21 cellular contexts compared by ENCODE assay signal in the genomic region with DNA sequence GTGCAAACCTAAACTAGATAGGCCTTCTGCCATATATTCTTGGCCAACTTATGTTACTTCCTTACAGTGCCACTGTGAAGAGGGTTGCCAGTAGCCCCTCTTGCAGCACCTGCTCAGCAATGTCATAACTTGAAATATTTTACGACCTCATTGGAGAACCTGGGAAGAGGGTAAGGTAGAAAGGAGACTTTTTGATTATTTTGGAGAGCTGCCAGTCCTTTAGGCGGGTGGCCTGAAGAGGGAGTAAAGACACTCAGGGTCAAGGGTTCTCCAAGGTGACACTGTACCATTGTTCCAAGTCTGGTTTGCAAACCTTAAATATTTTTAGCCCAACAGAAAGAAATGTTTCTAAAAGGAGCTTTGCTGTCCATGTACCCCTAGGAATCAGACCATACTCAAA.
A peak's percentile ranks its signal among the peaks of the same experiment; 100 is the strongest.
DNase-seq lines count a peak whose midpoint lies in the region; ATAC-seq and TF ChIP-seq lines count a peak whose summit lies in the region.
"Had no signal": no experiment of that assay in that cellular context is flagged by ENCODE, and none has a peak within 500 bp of the region (broad histone marks: within the 10 kb centered on the region; RNA-seq: fewer than 3 reads in every experiment).

No MANE protein-coding gene starts in this region.

- no peak overlapping the region for H3K4me2 ChIP-seq in GM23338

- no peak overlapping the region; the same call in 1 of the 2 replicates for H3K27ac Mint-ChIP-seq in GM23338
- H3K27ac Mint-ChIP-seq in endothelial cell (ENCODE audit: unreplicated experiment), result no peak overlapping the region
- H3K27ac Mint-ChIP-seq in activated T-helper 1 cell treated with anti-CD3 and anti-CD28 coated beads, Interleukin-12 subunit alpha, Interleukin-12 subunit beta, Interleukin-2, Interleukin-4 antibody, amounts not matched to agents 30 ng/mL and 10 ng/mL and 1 ng/mL, durations not matched to agents 14 hours and 24 hours and 36 hours, result no peak overlapping the region
- H3K27ac Mint-ChIP-seq: activated B cell treated with CpG ODN at 0.5 μM for 24 hours; stimulated activated naive CD8-positive, alpha-beta T cell treated with anti-CD3 and anti-CD28 coated beads, Interleukin-15, amount 100 ng/mL, for 72 hours; T-helper 2 cell treated with Interferon-gamma antibody and Interleukin-4, amounts not matched to agents 5 μg/mL and 100 μg/mL, for 36 hours had no signal

- H3K79me2 ChIP-seq in GM23338 (replicated peaks; ENCODE audit: insufficient read depth), result no peaks in the 10 kb centered on the region

- H3K4me3 ChIP-seq in GM23338 (no peak overlapping the region), WERI-Rb-1 (ENCODE audit: low read depth, low read length) (no peak overlapping the region), mesodermal cell (ENCODE audit: extremely low read depth, insufficient read depth, low read length, poor library complexity, severe bottlenecking) (no peak overlapping the region)
- H3K4me3 ChIP-seq: body of pancreas, MG63, tibial artery had no signal

- intact Hi-C loops in activated T-helper 1 cell treated with anti-CD3 and anti-CD28 coated beads, Interleukin-12 subunit alpha, Interleukin-12 subunit beta, Interleukin-2, Interleukin-4 antibody, amounts not matched to agents 30 ng/mL and 10 ng/mL and 1 ng/mL, durations not matched to agents 14 hours and 24 hours and 36 hours (cut with micrococcal nuclease), result no loop called here

- H3K4me1 ChIP-seq in GM23338 (ENCODE audit: insufficient read depth), result peaks cover 40% of the 10 kb centered on the region
- H3K4me1 ChIP-seq in mesodermal cell (ENCODE audit: control insufficient read depth, insufficient read depth, low read length, poor library complexity, severe bottlenecking), result peaks cover 9% of the 10 kb centered on the region
- H3K4me1 ChIP-seq: body of pancreas, tibial artery had no signal

- peak; percentile 39 for DNase-seq in NCI-H1105 treated with DMSO at 0.1 percent for 48 hours (lab: John Stamatoyannopoulos, UW)
- no peak for DNase-seq in NCI-H1105 (lab: John Stamatoyannopoulos, UW)
- DNase-seq in GM23338 (ENCODE audit: low spot score), result no peak
- DNase-seq in WERI-Rb-1, result no peak
- DNase-seq in endothelial cell (ENCODE audit: low spot score), result no peak
- no peak for DNase-seq in activated T-helper 1 cell treated with anti-CD3 and anti-CD28 coated beads, Interleukin-12 subunit alpha, Interleukin-12 subunit beta, Interleukin-2, Interleukin-4 antibody, amounts not matched to agents 30 ng/mL and 10 ng/mL and 1 ng/mL, durations not matched to agents 14 hours and 24 hours and 36 hours (ENCODE audit: low spot score)
- DNase-seq: activated B cell treated with CpG ODN at 0.5 μM for 24 hours; activated CD4-positive, alpha-beta T cell treated with anti-CD3 and anti-CD28 coated beads, Interleukin-2, amount 50 U/mL, for 48 hours; activated CD8-positive, alpha-beta memory T cell treated with anti-CD3 and anti-CD28 coated beads, Interleukin-2, amount 50 U/mL, for 48 hours; activated effector memory CD4-positive, alpha-beta T cell treated with Interleukin-2 at 50 U/mL for 16 hours; body of pancreas; MG63; naive B cell; stimulated activated CD4-positive, alpha-beta T cell treated with anti-CD3 and anti-CD28 coated beads, Interleukin-4, amount 100 ng/mL, for 24 hours; stimulated activated naive CD8-positive, alpha-beta T cell treated with anti-CD3 and anti-CD28 coated beads, Interleukin-15, amount 100 ng/mL, for 72 hours; tibial artery had no signal

- ATAC-seq in GM23338 (peak; percentile 46), HG03469 (IDR thresholded peaks at IDR 0.05; ENCODE audit: unreplicated experiment) (no peak)
- ATAC-seq: body of pancreas; HCT116; SK-N-SH treated with all-trans-retinoic acid at 6 μM for 48 hours; stimulated activated naive CD8-positive, alpha-beta T cell treated with anti-CD3 and anti-CD28 coated beads, Interleukin-15, amount 100 ng/mL, for 72 hours had no signal

- peaks cover 30% of the 10 kb centered on the region for H3K36me3 Mint-ChIP-seq in GM23338 (ENCODE audit: low read depth)
- peaks cover 62% of the 10 kb centered on the region for H3K36me3 Mint-ChIP-seq in endothelial cell (ENCODE audit: low read depth, unreplicated experiment)
- H3K36me3 Mint-ChIP-seq in activated T-helper 1 cell treated with anti-CD3 and anti-CD28 coated beads, Interleukin-12 subunit alpha, Interleukin-12 subunit beta, Interleukin-2, Interleukin-4 antibody, amounts not matched to agents 30 ng/mL and 10 ng/mL and 1 ng/mL, durations not matched to agents 14 hours and 24 hours and 36 hours (ENCODE audit: low read depth), result peaks cover 3% of the 10 kb centered on the region

- H3K9me3 Mint-ChIP-seq in GM23338 (no peaks in the 10 kb centered on the region), endothelial cell (ENCODE audit: unreplicated experiment) (no peaks in the 10 kb centered on the region)
- no peaks in the 10 kb centered on the region for H3K9me3 Mint-ChIP-seq in activated T-helper 1 cell treated with anti-CD3 and anti-CD28 coated beads, Interleukin-12 subunit alpha, Interleukin-12 subunit beta, Interleukin-2, Interleukin-4 antibody, amounts not matched to agents 30 ng/mL and 10 ng/mL and 1 ng/mL, durations not matched to agents 14 hours and 24 hours and 36 hours
- H3K9me3 Mint-ChIP-seq: activated B cell treated with CpG ODN at 0.5 μM for 24 hours; naive B cell; stimulated activated naive CD8-positive, alpha-beta T cell treated with anti-CD3 and anti-CD28 coated beads, Interleukin-15, amount 100 ng/mL, for 72 hours; T-helper 2 cell treated with Interferon-gamma antibody and Interleukin-4, amounts not matched to agents 5 μg/mL and 100 μg/mL, for 36 hours had no signal

- no peaks in the 10 kb centered on the region for H4K20me1 ChIP-seq in GM23338 (replicated peaks; ENCODE audit: insufficient read depth)

- peaks cover 7% of the 10 kb centered on the region; the same call in 1 of the 2 replicates for H3F3A ChIP-seq in GM23338 (replicated peaks; ENCODE audit: low read depth)

- TF ChIP-seq CTCF in GM23338 (conservative IDR thresholded peaks at IDR 0.05; ENCODE audit: low read depth in 2 of 2) (peak; percentile 31 to 40), WERI-Rb-1 (IDR thresholded peaks at IDR 0.05; ENCODE audit: low read depth, low read length) (0 out of 2 replicates have a peak, but pooled peaks have one; percentile 19), endothelial cell (IDR thresholded peaks at IDR 0.05; ENCODE audit: unreplicated experiment) (no peak)

- H3K27me3 ChIP-seq in GM23338 (ENCODE audit: insufficient read depth) (no peaks in the 10 kb centered on the region), WERI-Rb-1 (ENCODE audit: insufficient read depth, low read depth, severe bottlenecking) (no peaks in the 10 kb centered on the region)
- H3K27me3 ChIP-seq: body of pancreas, MG63, tibial artery had no signal

- no peak overlapping the region for H2AFZ ChIP-seq in GM23338

- 83 to 100% methylated on average over 1 to 2 of the region's 2 CpGs for WGBS in mesodermal cell (ENCODE audit: insufficient coverage in 2 of 2), 2 experiments

- peak overlapping the region; percentile 21 for H3K27ac ChIP-seq in GM23338 (ENCODE audit: low read depth)
- peak overlapping the region; percentile 76 for H3K27ac ChIP-seq in WERI-Rb-1
- H3K27ac ChIP-seq in mesodermal cell (ENCODE audit: low read depth, low read length, severe bottlenecking), result peak overlapping the region; percentile 13
- H3K27ac ChIP-seq: body of pancreas, tibial artery had no signal

- H3K9me2 ChIP-seq in GM23338 (ENCODE audit: insufficient read depth), result no peaks in the 10 kb centered on the region

- H3K4me3 Mint-ChIP-seq in GM23338 (no peak overlapping the region), endothelial cell (ENCODE audit: unreplicated experiment) (no peak overlapping the region)
- H3K4me3 Mint-ChIP-seq in activated T-helper 1 cell treated with anti-CD3 and anti-CD28 coated beads, Interleukin-12 subunit alpha, Interleukin-12 subunit beta, Interleukin-2, Interleukin-4 antibody, amounts not matched to agents 30 ng/mL and 10 ng/mL and 1 ng/mL, durations not matched to agents 14 hours and 24 hours and 36 hours, result no peak overlapping the region
- H3K4me3 Mint-ChIP-seq: activated B cell treated with CpG ODN at 0.5 μM for 24 hours; naive B cell; stimulated activated naive CD8-positive, alpha-beta T cell treated with anti-CD3 and anti-CD28 coated beads, Interleukin-15, amount 100 ng/mL, for 72 hours; T-helper 2 cell treated with Interferon-gamma antibody and Interleukin-4, amounts not matched to agents 5 μg/mL and 100 μg/mL, for 36 hours had no signal

- H3K9me3 ChIP-seq in WERI-Rb-1 (ENCODE audit: severe bottlenecking) (no peaks in the 10 kb centered on the region), mesodermal cell (ENCODE audit: control insufficient read depth, low read length) (no peaks in the 10 kb centered on the region)
- H3K9me3 ChIP-seq: body of pancreas, MG63, tibial artery had no signal

- H3K27me3 Mint-ChIP-seq in GM23338 (ENCODE audit: insufficient read depth, low read depth, poor library complexity) (no peaks in the 10 kb centered on the region), endothelial cell (ENCODE audit: unreplicated experiment) (peaks cover 5% of the 10 kb centered on the region)
- peaks cover 4% of the 10 kb centered on the region for H3K27me3 Mint-ChIP-seq in activated T-helper 1 cell treated with anti-CD3 and anti-CD28 coated beads, Interleukin-12 subunit alpha, Interleukin-12 subunit beta, Interleukin-2, Interleukin-4 antibody, amounts not matched to agents 30 ng/mL and 10 ng/mL and 1 ng/mL, durations not matched to agents 14 hours and 24 hours and 36 hours (ENCODE audit: insufficient read depth)
- H3K27me3 Mint-ChIP-seq: naive B cell; stimulated activated naive CD8-positive, alpha-beta T cell treated with anti-CD3 and anti-CD28 coated beads, Interleukin-15, amount 100 ng/mL, for 72 hours had no signal

- H3K4me1 Mint-ChIP-seq in GM23338, result peaks cover 41% of the 10 kb centered on the region
- peaks cover 19% of the 10 kb centered on the region for H3K4me1 Mint-ChIP-seq in endothelial cell (ENCODE audit: unreplicated experiment)
- H3K4me1 Mint-ChIP-seq in activated T-helper 1 cell treated with anti-CD3 and anti-CD28 coated beads, Interleukin-12 subunit alpha, Interleukin-12 subunit beta, Interleukin-2, Interleukin-4 antibody, amounts not matched to agents 30 ng/mL and 10 ng/mL and 1 ng/mL, durations not matched to agents 14 hours and 24 hours and 36 hours (ENCODE audit: low read depth), result no peaks in the 10 kb centered on the region
- H3K4me1 Mint-ChIP-seq: activated B cell treated with CpG ODN at 0.5 μM for 24 hours; stimulated activated naive CD8-positive, alpha-beta T cell treated with anti-CD3 and anti-CD28 coated beads, Interleukin-15, amount 100 ng/mL, for 72 hours had no signal

- H3K36me3 ChIP-seq in GM23338 (ENCODE audit: insufficient read depth) (peaks cover 1% of the 10 kb centered on the region; the same call in 1 of the 2 replicates), WERI-Rb-1 (no peaks in the 10 kb centered on the region), mesodermal cell (ENCODE audit: control insufficient read depth, insufficient read depth, low read length) (peaks cover 51% of the 10 kb centered on the region)
- H3K36me3 ChIP-seq: MG63, tibial artery had no signal

TF ChIP-seq in GM23338, 12 proteins besides CTCF, POLR2A, EP300 and RAD21 (continues in another document):
- no peak for TF ChIP-seq ZNF114 (CRISPR knock-in tag; IDR thresholded peaks at IDR 0.05)

Comparison
In these comparisons a context has a peak if more than half of its experiments do, and no peak if none do; other contexts are left out.
1. H3K27ac ChIP-seq: peak in every context shown above with its lines; median percentile 76 in WERI-Rb-1; 21 in GM23338; 13 in mesodermal cell.